ENCODE assay signal across 16 cellular contexts in the genomic region with DNA sequence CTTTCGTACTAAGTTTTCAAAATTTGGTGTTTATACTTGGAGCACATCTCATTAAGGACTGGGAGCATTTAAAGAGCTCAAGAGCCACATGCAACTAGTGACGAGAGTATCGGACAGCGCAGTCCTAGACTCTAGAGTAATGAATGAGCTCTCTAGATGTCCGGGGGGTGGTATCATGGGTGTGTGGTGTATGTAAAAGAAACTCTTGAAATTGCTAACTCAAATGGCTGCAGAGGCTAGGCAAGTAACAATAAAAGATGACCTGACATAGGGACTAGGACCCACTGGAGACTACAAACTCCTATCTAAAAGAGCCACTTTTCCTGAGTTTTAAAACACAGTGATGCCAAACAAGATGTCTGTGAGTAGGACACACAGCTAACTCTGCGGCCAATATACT. TPM values are rescaled to one million over a fixed set of nuclear protein-coding genes. Genes with fewer than 3 reads are reported as not detected.
DNase-seq lines count a peak whose midpoint lies in the region; ATAC-seq and TF ChIP-seq lines count a peak whose summit lies in the region.
"Had no signal": no experiment of that assay in that cellular context is flagged by ENCODE, and none has a peak within 500 bp of the region (broad histone marks: within the 10 kb centered on the region; RNA-seq: fewer than 3 reads in every experiment).

No MANE protein-coding gene starts in this region.

- H3K27ac Mint-ChIP-seq in activated CD4-positive, alpha-beta T cell treated with anti-CD3 and anti-CD28 coated beads, Interleukin-2, amount 10 ng/mL, durations not matched to agents 24 days and 14 days, result no peak overlapping the region
- H3K27ac Mint-ChIP-seq in activated T-helper 2 cell treated with anti-CD3 and anti-CD28 coated beads, Interferon-gamma antibody, Interleukin-2, Interleukin-4, amounts not matched to agents 10 μg/mL and 5 μg/mL and 100 μg/mL, durations not matched to agents 14 hours and 24 hours and 36 hours, result no peak overlapping the region
- H3K27ac Mint-ChIP-seq in neural progenitor cell, result no peak overlapping the region

- intact Hi-C loops in activated CD4-positive, alpha-beta T cell treated with anti-CD3 and anti-CD28 coated beads, Interleukin-2, amount 10 ng/mL, durations not matched to agents 24 days and 14 days (cut with micrococcal nuclease), result loop anchor here (5.0 kb wide), 3 partner anchors 115 to 270 kb away; a partner anchor contains a TSS
- intact Hi-C loops in activated T-helper 2 cell treated with anti-CD3 and anti-CD28 coated beads, Interferon-gamma antibody, Interleukin-2, Interleukin-4, amounts not matched to agents 10 μg/mL and 5 μg/mL and 100 μg/mL, durations not matched to agents 14 hours and 24 hours and 36 hours (cut with micrococcal nuclease), result loop anchor here (5.0 to 10.0 kb wide), 3 partner anchors 100 to 215 kb away; a partner anchor contains a TSS
- intact Hi-C loops in sciatic nerve (cut with DNase I), result no loop called here

- H3K4me1 ChIP-seq in HEK293 (ENCODE audit: control insufficient read depth, insufficient read depth, low read length) (no peaks in the 10 kb centered on the region), neural progenitor cell (peaks cover 11% of the 10 kb centered on the region)

- no peaks in the 10 kb centered on the region for H3K27me3 Mint-ChIP-seq in activated CD4-positive, alpha-beta T cell treated with anti-CD3 and anti-CD28 coated beads, Interleukin-2, amount 10 ng/mL, durations not matched to agents 24 days and 14 days
- no peaks in the 10 kb centered on the region for H3K27me3 Mint-ChIP-seq in activated T-helper 2 cell treated with anti-CD3 and anti-CD28 coated beads, Interferon-gamma antibody, Interleukin-2, Interleukin-4, amounts not matched to agents 10 μg/mL and 5 μg/mL and 100 μg/mL, durations not matched to agents 14 hours and 24 hours and 36 hours (ENCODE audit: low read depth)
- H3K27me3 Mint-ChIP-seq in neural progenitor cell (ENCODE audit: insufficient read depth, low read depth), result peaks cover 4% of the 10 kb centered on the region

- no peaks in the 10 kb centered on the region for H3K9me3 ChIP-seq in HEK293 (ENCODE audit: control insufficient read depth, insufficient read depth, low read depth, low read length)
- no peaks in the 10 kb centered on the region for H3K9me3 ChIP-seq in neural progenitor cell (ENCODE audit: low read depth)
- H3K9me3 ChIP-seq: esophagus squamous epithelium had no signal

- peaks cover 43% of the 10 kb centered on the region for H3K79me2 ChIP-seq in neural progenitor cell (ENCODE audit: low read depth)

- H3K27me3 ChIP-seq in neural progenitor cell, result no peaks in the 10 kb centered on the region
- H3K27me3 ChIP-seq: esophagus squamous epithelium had no signal

- no peaks in the 10 kb centered on the region for H4K20me1 ChIP-seq in neural progenitor cell (ENCODE audit: low read depth)

- POLR2A ChIA-PET in HEK293 (lab: Yijun Ruan, JAX), result interaction anchor here (0.7 to 1.1 kb wide), 3 partner anchors 12 to 26 kb away, joined by 3 to 4 read pairs (median 3); no protein-coding TSS in a partner anchor

- H3K4me3 ChIP-seq in HEK293 (ENCODE audit: low read depth, low read length) (no peak overlapping the region), neural progenitor cell (peak overlapping the region; percentile 90)

- H3K36me3 Mint-ChIP-seq in activated CD4-positive, alpha-beta T cell treated with anti-CD3 and anti-CD28 coated beads, Interleukin-2, amount 10 ng/mL, durations not matched to agents 24 days and 14 days (ENCODE audit: low read depth), result peaks cover 3% of the 10 kb centered on the region
- peaks cover 3% of the 10 kb centered on the region for H3K36me3 Mint-ChIP-seq in activated T-helper 2 cell treated with anti-CD3 and anti-CD28 coated beads, Interferon-gamma antibody, Interleukin-2, Interleukin-4, amounts not matched to agents 10 μg/mL and 5 μg/mL and 100 μg/mL, durations not matched to agents 14 hours and 24 hours and 36 hours (ENCODE audit: low read depth)
- H3K36me3 Mint-ChIP-seq in neural progenitor cell, result peaks cover 2% of the 10 kb centered on the region

- H2AFZ ChIP-seq in neural progenitor cell (replicated peaks), result no peak overlapping the region

- no peak for TF ChIP-seq CTCF in HEK293 (tag by site-specific recombination; IDR thresholded peaks at IDR 0.05)
- no peak for TF ChIP-seq CTCF in neural progenitor cell (IDR thresholded peaks at IDR 0.05)

- no peaks in the 10 kb centered on the region; a peak in 1 of 3 replicates for H3K36me3 ChIP-seq in HEK293 (ENCODE audit: control insufficient read depth in 2 of 2, insufficient read depth in 1 of 2, low read length in 2 of 2)
- no peaks in the 10 kb centered on the region for H3K36me3 ChIP-seq in neural progenitor cell
- H3K36me3 ChIP-seq: esophagus squamous epithelium had no signal

- peaks cover 20% of the 10 kb centered on the region for H3F3A ChIP-seq in neural progenitor cell (ENCODE audit: low read depth)

- no peak for ATAC-seq in sciatic nerve

- peak overlapping the region; percentile 83 for H3K4me2 ChIP-seq in neural progenitor cell

- CTCF ChIA-PET in HEK293 (lab: Yijun Ruan, JAX), result interaction anchor here (0.6 to 4.4 kb wide), 4 partner anchors 16 to 360 kb away, joined by 3 to 28 read pairs (median 6); no protein-coding TSS in a partner anchor

- no peak overlapping the region for H3K9ac ChIP-seq in neural progenitor cell

- peaks cover 16% of the 10 kb centered on the region for H3K4me1 Mint-ChIP-seq in activated CD4-positive, alpha-beta T cell treated with anti-CD3 and anti-CD28 coated beads, Interleukin-2, amount 10 ng/mL, durations not matched to agents 24 days and 14 days
- peaks cover 11% of the 10 kb centered on the region for H3K4me1 Mint-ChIP-seq in activated T-helper 2 cell treated with anti-CD3 and anti-CD28 coated beads, Interferon-gamma antibody, Interleukin-2, Interleukin-4, amounts not matched to agents 10 μg/mL and 5 μg/mL and 100 μg/mL, durations not matched to agents 14 hours and 24 hours and 36 hours (ENCODE audit: low read depth)
- peaks cover 24% of the 10 kb centered on the region for H3K4me1 Mint-ChIP-seq in neural progenitor cell

- no peaks in the 10 kb centered on the region for H3K9me3 Mint-ChIP-seq in activated CD4-positive, alpha-beta T cell treated with anti-CD3 and anti-CD28 coated beads, Interleukin-2, amount 10 ng/mL, durations not matched to agents 24 days and 14 days
- H3K9me3 Mint-ChIP-seq in activated T-helper 2 cell treated with anti-CD3 and anti-CD28 coated beads, Interferon-gamma antibody, Interleukin-2, Interleukin-4, amounts not matched to agents 10 μg/mL and 5 μg/mL and 100 μg/mL, durations not matched to agents 14 hours and 24 hours and 36 hours, result no peaks in the 10 kb centered on the region
- no peaks in the 10 kb centered on the region for H3K9me3 Mint-ChIP-seq in neural progenitor cell

- no peak for DNase-seq in activated CD4-positive, alpha-beta T cell treated with anti-CD3 and anti-CD28 coated beads, Interleukin-2, amount 10 ng/mL, durations not matched to agents 24 days and 14 days
- no peak for DNase-seq in activated CD4-positive, alpha-beta T cell treated with anti-CD3 and anti-CD28 coated beads for 48 hours
- DNase-seq in activated T-helper 2 cell treated with anti-CD3 and anti-CD28 coated beads, Interferon-gamma antibody, Interleukin-2, Interleukin-4, amounts not matched to agents 10 μg/mL and 5 μg/mL and 100 μg/mL, durations not matched to agents 14 hours and 24 hours and 36 hours (ENCODE audit: low spot score), result no peak
- DNase-seq in neural progenitor cell (ENCODE audit: low spot score) (no peak), substantia nigra (lab: John Stamatoyannopoulos, UW) (no peak), sciatic nerve (ENCODE audit: low spot score) (no peak), mesenteric fat pad (ENCODE audit: low spot score) (no peak)
- DNase-seq: ACHN, dermis blood vessel endothelial cell, DMS 273 treated with DMSO at 0.1 percent for 48 hours, esophagus squamous epithelium, NCI-H1436 treated with DMSO at 0.1 percent for 48 hours, T-helper 9 cell had no signal

- peak overlapping the region; percentile 96 for H3K4me3 Mint-ChIP-seq in activated CD4-positive, alpha-beta T cell treated with anti-CD3 and anti-CD28 coated beads, Interleukin-2, amount 10 ng/mL, durations not matched to agents 24 days and 14 days
- H3K4me3 Mint-ChIP-seq in activated T-helper 2 cell treated with anti-CD3 and anti-CD28 coated beads, Interferon-gamma antibody, Interleukin-2, Interleukin-4, amounts not matched to agents 10 μg/mL and 5 μg/mL and 100 μg/mL, durations not matched to agents 14 hours and 24 hours and 36 hours (ENCODE audit: low read depth), result peak overlapping the region; percentile 96
- H3K4me3 Mint-ChIP-seq in neural progenitor cell, result peak overlapping the region; percentile 99

- H3K27ac ChIP-seq in HEK293 (ENCODE audit: extremely low read depth, low read depth, low read length) (no peak overlapping the region), neural progenitor cell (no peak overlapping the region), substantia nigra (ENCODE audit: low read depth, low read length, poor library complexity, severe bottlenecking) (no peak overlapping the region)

TF ChIP-seq in HEK293, 187 proteins besides CTCF, POLR2A, EP300 and RAD21 (continues in another document):
- TF ChIP-seq ZNF558 (tag by site-specific recombination; IDR thresholded peaks at IDR 0.05), result no peak

RNA-seq across cellular contexts. Expression of a gene that starts 14.0 kb away (rescaled TPM):
- total RNA-seq in activated CD4-positive, alpha-beta T cell treated with anti-CD3 and anti-CD28 coated beads, Interleukin-2, amount 10 ng/mL, durations not matched to agents 24 days and 14 days, result not detected in 2 replicates
- not detected in 2 replicates for total RNA-seq in activated T-helper 2 cell treated with anti-CD3 and anti-CD28 coated beads, Interferon-gamma antibody, Interleukin-2, Interleukin-4, amounts not matched to agents 10 μg/mL and 5 μg/mL and 100 μg/mL, durations not matched to agents 14 hours and 24 hours and 36 hours
- total RNA-seq in neural progenitor cell (ENCODE audit: low replicate concordance) (1.2 and 1.9 TPM in 2 replicates), sciatic nerve (1.1 TPM), mesenteric fat pad (0.58 TPM)
- total RNA-seq: dermis blood vessel endothelial cell, NCI-H460, temporal lobe had no signal

RNA-seq across cellular contexts. Expression of a gene that starts 28.5 kb away (rescaled TPM):
- total RNA-seq in activated CD4-positive, alpha-beta T cell treated with anti-CD3 and anti-CD28 coated beads, Interleukin-2, amount 10 ng/mL, durations not matched to agents 24 days and 14 days, result 0.05 TPM in 1 of 2 replicates, not detected in the other
- 0.05 TPM in 1 of 2 replicates, not detected in the other for total RNA-seq in activated T-helper 2 cell treated with anti-CD3 and anti-CD28 coated beads, Interferon-gamma antibody, Interleukin-2, Interleukin-4, amounts not matched to agents 10 μg/mL and 5 μg/mL and 100 μg/mL, durations not matched to agents 14 hours and 24 hours and 36 hours
- total RNA-seq in neural progenitor cell (ENCODE audit: low replicate concordance) (0.06 and 0.13 TPM in 2 replicates), sciatic nerve (not detected), mesenteric fat pad (0.10 TPM)
- total RNA-seq: dermis blood vessel endothelial cell, NCI-H460, temporal lobe had no signal

RNA-seq across cellular contexts. Expression of a gene that starts 36.2 kb away (rescaled TPM):
- total RNA-seq in activated CD4-positive, alpha-beta T cell treated with anti-CD3 and anti-CD28 coated beads, Interleukin-2, amount 10 ng/mL, durations not matched to agents 24 days and 14 days, result 7.3 and 7.8 TPM in 2 replicates
- 5.4 and 5.7 TPM in 2 replicates for total RNA-seq in activated T-helper 2 cell treated with anti-CD3 and anti-CD28 coated beads, Interferon-gamma antibody, Interleukin-2, Interleukin-4, amounts not matched to agents 10 μg/mL and 5 μg/mL and 100 μg/mL, durations not matched to agents 14 hours and 24 hours and 36 hours
- total RNA-seq in neural progenitor cell (ENCODE audit: low replicate concordance), result 50.6 and 97.2 TPM in 2 replicates
- 66.6 TPM for total RNA-seq in sciatic nerve
- 16.0 TPM for total RNA-seq in mesenteric fat pad
